Comparison of ENCODE assay signal across 8 cellular contexts in genomic region chr15:64893481-64894394, GRCh38.
A peak's percentile ranks its signal among the peaks of the same experiment; 100 is the strongest.
DNase-seq lines count a peak whose midpoint lies in the region; ATAC-seq and TF ChIP-seq lines count a peak whose summit lies in the region.

No MANE protein-coding gene starts in this region.

- H3K4me3 ChIP-seq in GM12865 (ENCODE audit: low read depth, low read length), result peak overlapping the region; percentile 93
- peak overlapping the region; percentile 35 for H3K4me3 ChIP-seq in effector memory CD4-positive, alpha-beta T cell (ENCODE audit: insufficient read depth, low read depth, low read length, poor library complexity, severe bottlenecking)

- no peaks in the 10 kb centered on the region for H3K9me3 Mint-ChIP-seq in memory B cell

- H3K27me3 ChIP-seq in effector memory CD4-positive, alpha-beta T cell (replicated peaks; ENCODE audit: control insufficient read depth, insufficient read depth, low read length, poor library complexity, severe bottlenecking), result no peaks in the 10 kb centered on the region

- peaks cover 50% of the 10 kb centered on the region for H3K4me1 ChIP-seq in effector memory CD4-positive, alpha-beta T cell (ENCODE audit: control insufficient read depth, insufficient read depth, low read length, poor library complexity, severe bottlenecking)

- ATAC-seq in HG02610 (IDR thresholded peaks at IDR 0.05; ENCODE audit: unreplicated experiment), result peak; percentile 72
- ATAC-seq in memory B cell (ENCODE audit: low read depth), result peak; percentile 59

- no peaks in the 10 kb centered on the region for H3K27me3 Mint-ChIP-seq in memory B cell

- DNase-seq in GM12865 (ENCODE audit: low read depth), result peak; percentile 100
- DNase-seq in NCI-H2171 (lab: John Stamatoyannopoulos, UW), result peak; percentile 71
- peak; percentile 98 for DNase-seq in activated CD8-positive, alpha-beta memory T cell treated with anti-CD3 and anti-CD28 coated beads for 24 hours
- peak; percentile 93 to 95 (median 94) for DNase-seq in effector memory CD4-positive, alpha-beta T cell
- DNase-seq in memory B cell (ENCODE audit: low spot score in 2 of 2), result peak; percentile 75 to 83
- peak; percentile 88 to 92 (median 92) for DNase-seq in stimulated activated CD4-positive, alpha-beta T cell treated with anti-CD3 and anti-CD28 coated beads, TNF-alpha, amount 100 ng/mL, for 4 hours (ENCODE audit: low read depth in 3 of 3)
- DNase-seq in NCI-H1048 (lab: John Stamatoyannopoulos, UW), result no peak

- H3K27ac ChIP-seq in effector memory CD4-positive, alpha-beta T cell (ENCODE audit: insufficient read depth, low read length, poor library complexity, severe bottlenecking), result peak overlapping the region; percentile 96

- no peaks in the 10 kb centered on the region for H3K36me3 Mint-ChIP-seq in memory B cell

- H3K4me3 Mint-ChIP-seq in memory B cell, result peak overlapping the region; percentile 90

- peaks cover 49% of the 10 kb centered on the region for H3K4me1 Mint-ChIP-seq in memory B cell

- no peaks in the 10 kb centered on the region for H3K9me3 ChIP-seq in effector memory CD4-positive, alpha-beta T cell (ENCODE audit: control insufficient read depth, low read length)

- no peak for TF ChIP-seq CTCF in GM12865 (IDR thresholded peaks at IDR 0.05; ENCODE audit: insufficient read depth, low read depth, low read length, missing control alignments)

- H3K36me3 ChIP-seq in effector memory CD4-positive, alpha-beta T cell (ENCODE audit: control insufficient read depth, insufficient read depth, low read length), result no peaks in the 10 kb centered on the region

- peak overlapping the region; percentile 97 for H3K27ac Mint-ChIP-seq in memory B cell
